In genomic region chr19:3133793-3134116, GRCh38 we compare ENCODE assay signal across 11 cellular contexts. TPM values are rescaled to one million over a fixed set of nuclear protein-coding genes. Genes with fewer than 3 reads are reported as not detected.
DNase-seq lines count a peak whose midpoint lies in the region; ATAC-seq and TF ChIP-seq lines count a peak whose summit lies in the region.
"Had no signal": no experiment of that assay in that cellular context is flagged by ENCODE, and none has a peak within 500 bp of the region (broad histone marks: within the 10 kb centered on the region; RNA-seq: fewer than 3 reads in every experiment).

No MANE protein-coding gene starts in this region.

- H3K4me2 ChIP-seq in neuronal stem cell (ENCODE audit: insufficient read depth, low read length, poor library complexity, severe bottlenecking) (no peak overlapping the region), MM.1S (ENCODE audit: low read depth, low read length) (no peak overlapping the region)

- H4K20me1 ChIP-seq in MM.1S (ENCODE audit: insufficient read depth, low read length) = no peaks in the 10 kb centered on the region

- H3K79me2 ChIP-seq in MM.1S (ENCODE audit: low read length) = no peaks in the 10 kb centered on the region

- H2AFZ ChIP-seq in neuronal stem cell (ENCODE audit: low read length) (no peak overlapping the region), MM.1S (ENCODE audit: low read length) (no peak overlapping the region)

- H2BK120ac ChIP-seq in neuronal stem cell (ENCODE audit: low read depth, low read length) = no peak overlapping the region

- no peak for TF ChIP-seq CTCF in MM.1S (IDR thresholded peaks at IDR 0.05; ENCODE audit: low read length)

- H3F3A ChIP-seq in MM.1S (ENCODE audit: insufficient read depth, low read length) = no peaks in the 10 kb centered on the region

- H3K27ac ChIP-seq in adipose tissue (ENCODE audit: low read depth, low read length) (peak overlapping the region; percentile 42), neuronal stem cell (replicated peaks; ENCODE audit: low read length) (no peak overlapping the region), MM.1S (ENCODE audit: low read length) (no peak overlapping the region)

- H3K9ac ChIP-seq in neuronal stem cell (ENCODE audit: low read depth, low read length, poor library complexity) (no peak overlapping the region), MM.1S (ENCODE audit: low read length) (no peak overlapping the region)

- 49 to 78% (median 66%) methylated on average over 4 of the region's 4 CpGs for WGBS in adipose tissue, 3 donors
- no CpG with 5 or more reads among the region's 4 CpGs for WGBS in neuronal stem cell (ENCODE audit: extremely low coverage in 2 of 2, insufficient read length in 2 of 2, insufficient replicate concordance in 1 of 2), 2 donors

- H3K27me3 ChIP-seq in neuronal stem cell (ENCODE audit: control insufficient read depth in 3 of 3, insufficient read depth in 3 of 3, low read depth in 1 of 3, low read length in 3 of 3) (no peaks in the 10 kb centered on the region), MM.1S (replicated peaks; ENCODE audit: insufficient read depth, low read length) (peaks cover 86% of the 10 kb centered on the region)

- H4K91ac ChIP-seq in neuronal stem cell (ENCODE audit: low read depth, low read length, poor library complexity) = no peak overlapping the region

- H3K9me2 ChIP-seq in MM.1S (replicated peaks; ENCODE audit: insufficient read depth, low read length) = no peaks in the 10 kb centered on the region

- H2BK12ac ChIP-seq in neuronal stem cell (ENCODE audit: low read length) = no peak overlapping the region

- H3K23ac ChIP-seq in neuronal stem cell (ENCODE audit: low read depth, low read length, poor library complexity) = no peak overlapping the region

- H2AK5ac ChIP-seq in neuronal stem cell (ENCODE audit: low read depth, low read length) = no peak overlapping the region

- no peaks in the 10 kb centered on the region for H3K4me1 ChIP-seq in neuronal stem cell (ENCODE audit: control insufficient read depth in 2 of 2, insufficient read depth in 1 of 2, low read depth in 1 of 2, low read length in 2 of 2)
- H3K4me1 ChIP-seq in MM.1S (ENCODE audit: low read length) = no peaks in the 10 kb centered on the region

- H3K4me3 ChIP-seq in neuronal stem cell (ENCODE audit: low read length in 2 of 2) (no peak overlapping the region), MM.1S (ENCODE audit: low read length) (no peak overlapping the region)

- no peak overlapping the region for H3K14ac ChIP-seq in neuronal stem cell (ENCODE audit: low read length)

- no peak overlapping the region for H4K8ac ChIP-seq in neuronal stem cell (ENCODE audit: low read depth, low read length)

- intact Hi-C loops in left colon (cut with DNase I, micrococcal nuclease) = no loop called here

- no peak overlapping the region for H3K4ac ChIP-seq in neuronal stem cell (ENCODE audit: low read length)

- H2BK15ac ChIP-seq in neuronal stem cell (ENCODE audit: low read length) = no peak overlapping the region

- ATAC-seq in GM18498 (IDR thresholded peaks at IDR 0.05; ENCODE audit: unreplicated experiment) (peak; percentile 15), HG02642 (IDR thresholded peaks at IDR 0.05; ENCODE audit: poor library complexity, unreplicated experiment) (peak; percentile 28), left colon (no peak)
- ATAC-seq: esophagus mucosa had no signal

- no peaks in the 10 kb centered on the region for H3K36me3 ChIP-seq in neuronal stem cell (replicated peaks in 1 of 2; ENCODE audit: control insufficient read depth in 2 of 2, insufficient read depth in 2 of 2, low read length in 2 of 2)
- no peaks in the 10 kb centered on the region for H3K36me3 ChIP-seq in MM.1S (replicated peaks; ENCODE audit: insufficient read depth, low read length)

- no peak overlapping the region for H3K18ac ChIP-seq in neuronal stem cell (ENCODE audit: low read length)

- H2BK5ac ChIP-seq in neuronal stem cell (ENCODE audit: low read length) = peak overlapping the region; percentile 62

- DNase-seq in neuronal stem cell (ENCODE audit: low spot score) (no peak), left colon (no peak), MM.1S (no peak), NCI-H2107 treated with DMSO at 0.1 percent for 48 hours (lab: John Stamatoyannopoulos, UW; ENCODE audit: unreplicated experiment) (no peak), NCI-H82 (lab: John Stamatoyannopoulos, UW) (no peak)
- DNase-seq: kidney glomerular epithelial cell had no signal

- H3K79me1 ChIP-seq in neuronal stem cell (ENCODE audit: low read depth, low read length) = no peaks in the 10 kb centered on the region

- H3K9me3 ChIP-seq in neuronal stem cell (replicated peaks in 1 of 2; ENCODE audit: control insufficient read depth in 2 of 2, insufficient read depth in 1 of 2, low read depth in 1 of 2, low read length in 2 of 2) (no peaks in the 10 kb centered on the region), MM.1S (replicated peaks; ENCODE audit: insufficient read depth, low read length) (no peaks in the 10 kb centered on the region)

RNA-seq across cellular contexts. Expression of gene GNA15, which starts 2.1 kb away (rescaled TPM):
- 1 to 10 TPM in 2 of 3 donors, under 1 TPM in 1; 0.86 to 8.5 (median 6.9) TPM for polyA plus RNA-seq in adipose tissue
- 0.01 TPM for polyA plus RNA-seq in neuronal stem cell (2013, experiment 1 of 2)
- polyA plus RNA-seq in neuronal stem cell (2013, experiment 2 of 2) = not detected
- total RNA-seq in left colon = 1 to 10 TPM; 3.0 to 4.8 TPM
- total RNA-seq: progenitor cell of endocrine pancreas had no signal

RNA-seq across cellular contexts. Expression of gene GNA11, which starts 39.6 kb away (rescaled TPM):
- 10 to 100 TPM; 20.5 to 38.1 (median 36.8) TPM for polyA plus RNA-seq in adipose tissue
- 19.2 TPM for polyA plus RNA-seq in neuronal stem cell (2013, experiment 1 of 2)
- polyA plus RNA-seq in neuronal stem cell (2013, experiment 2 of 2) = 20.0 TPM
- 100 to 1,000 TPM; 215 to 248 TPM for total RNA-seq in left colon

RNA-seq across cellular contexts. Expression of gene S1PR4, which starts 44.8 kb away (rescaled TPM):
- polyA plus RNA-seq in adipose tissue = 1 to 10 TPM; 1.5 to 8.3 (median 8.2) TPM
- polyA plus RNA-seq in neuronal stem cell (2013, experiment 1 of 2) = not detected
- polyA plus RNA-seq in neuronal stem cell (2013, experiment 2 of 2) = not detected
- total RNA-seq in left colon = 1 to 10 TPM in 1 of 2 donors, under 1 TPM in 1; 0.55 to 1.1 TPM
- total RNA-seq: progenitor cell of endocrine pancreas had no signal

RNA-seq across cellular contexts. Expression of gene NCLN, which starts 52.0 kb away (rescaled TPM):
- polyA plus RNA-seq in adipose tissue = 10 to 100 TPM; 26.3 to 51.8 (median 37.5) TPM
- 20.8 TPM for polyA plus RNA-seq in neuronal stem cell (2013, experiment 1 of 2)
- polyA plus RNA-seq in neuronal stem cell (2013, experiment 2 of 2) = 20.9 TPM
- total RNA-seq in left colon = 100 to 1,000 TPM in 1 of 2 donors, 10 to 100 TPM in 1; 77.3 to 113 TPM
